ENCODE assay signal across 35 cellular contexts in the genomic region with DNA sequence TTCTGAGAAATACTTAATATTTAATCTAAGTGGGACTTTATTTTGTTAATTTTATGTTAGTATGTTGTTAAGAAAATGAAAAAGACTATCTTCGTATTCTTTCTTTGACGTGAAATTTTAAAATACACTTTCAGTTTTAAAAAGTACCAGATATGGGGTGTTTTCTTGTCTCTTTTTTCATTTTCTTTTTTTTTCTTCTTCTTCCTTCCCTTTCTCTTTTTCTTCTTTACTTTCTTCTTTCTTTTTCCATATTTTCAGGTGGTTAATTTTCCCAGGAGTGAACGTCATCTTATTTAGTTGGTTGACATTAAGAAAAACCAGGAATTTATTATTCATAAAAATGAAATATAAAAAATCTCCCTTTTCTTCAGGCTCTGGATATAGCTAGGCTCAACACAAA.
"Had no signal": no experiment of that assay in that cellular context is flagged by ENCODE, and none has a peak within 500 bp of the region (broad histone marks: within the 10 kb centered on the region; RNA-seq: fewer than 3 reads in every experiment).

No MANE protein-coding gene starts in this region.

- H3K4me1 ChIP-seq: ascending aorta, breast epithelium had no signal

- H3K9me3 ChIP-seq: ascending aorta, breast epithelium had no signal

- H3K4me3 ChIP-seq: ascending aorta, breast epithelium had no signal

- H3K27ac Mint-ChIP-seq: activated B cell treated with CpG ODN at 0.5 μM for 24 hours; activated CD4-positive, alpha-beta memory T cell treated with anti-CD3 and anti-CD28 coated beads, Interleukin-2, amount 10 ng/mL, durations not matched to agents 7 days and 5 days; activated CD4-positive, alpha-beta T cell treated with anti-CD3 and anti-CD28 coated beads for 36 hours; activated CD4-positive, alpha-beta T cell treated with anti-CD3 and anti-CD28 coated beads, Interleukin-2, amount 10 ng/mL, durations not matched to agents 7 days and 5 days; activated CD8-positive, alpha-beta memory T cell treated with anti-CD3 and anti-CD28 coated beads, Interleukin-2, amount 10 ng/mL, durations not matched to agents 7 days and 5 days; activated CD8-positive, alpha-beta T cell treated with anti-CD3 and anti-CD28 coated beads, Interleukin-2, amount 10 ng/mL, durations not matched to agents 7 days and 5 days; activated naive CD4-positive, alpha-beta T cell treated with anti-CD3 and anti-CD28 coated beads for 36 hours; activated naive CD4-positive, alpha-beta T cell treated with anti-CD3 and anti-CD28 coated beads, Interleukin-2, amount 50 U/mL, for 72 hours; activated naive CD8-positive, alpha-beta T cell treated with anti-CD3 and anti-CD28 coated beads for 36 hours; activated T-cell treated with anti-CD3 and anti-CD28 coated beads, Interleukin-2, amount 50 U/mL, for 24 hours; activated T-helper 1 cell treated with anti-CD3 and anti-CD28 coated beads, Interleukin-12 subunit alpha, Interleukin-12 subunit beta, Interleukin-2, Interleukin-4 antibody, amounts not matched to agents 30 ng/mL and 10 ng/mL and 1 ng/mL, durations not matched to agents 14 hours and 24 hours and 36 hours; activated T-helper 17 cell treated with anti-CD3 and anti-CD28 coated beads, Interleukin-2, amount 50 U/mL, for 72 hours; T-helper 1 cell treated with Interleukin-12 subunit alpha and Interleukin-12 subunit beta and Interleukin-4 antibody, amounts not matched to agents 30 μg/mL and 1 μg/mL, for 36 hours; T-helper 2 cell treated with Interferon-gamma antibody and Interleukin-4, amounts not matched to agents 5 μg/mL and 100 μg/mL, for 36 hours had no signal

- H3K36me3 ChIP-seq: ascending aorta, brain microvascular endothelial cell, breast epithelium had no signal

- H3K4me1 Mint-ChIP-seq: activated B cell treated with CpG ODN at 0.5 μM for 24 hours; activated CD4-positive, alpha-beta memory T cell treated with anti-CD3 and anti-CD28 coated beads, Interleukin-2, amount 10 ng/mL, durations not matched to agents 7 days and 5 days; activated CD4-positive, alpha-beta T cell treated with anti-CD3 and anti-CD28 coated beads for 36 hours; activated CD4-positive, alpha-beta T cell treated with anti-CD3 and anti-CD28 coated beads, Interleukin-2, amount 10 ng/mL, durations not matched to agents 7 days and 5 days; activated CD8-positive, alpha-beta memory T cell treated with anti-CD3 and anti-CD28 coated beads, Interleukin-2, amount 10 ng/mL, durations not matched to agents 7 days and 5 days; activated naive CD8-positive, alpha-beta T cell treated with anti-CD3 and anti-CD28 coated beads for 36 hours; activated T-helper 17 cell treated with anti-CD3 and anti-CD28 coated beads, Interleukin-2, amount 50 U/mL, for 72 hours had no signal

- H3K9me3 Mint-ChIP-seq: activated CD4-positive, alpha-beta memory T cell treated with anti-CD3 and anti-CD28 coated beads, Interleukin-2, amount 10 ng/mL, durations not matched to agents 7 days and 5 days; activated T-helper 1 cell treated with anti-CD3 and anti-CD28 coated beads, Interleukin-12 subunit alpha, Interleukin-12 subunit beta, Interleukin-2, Interleukin-4 antibody, amounts not matched to agents 30 ng/mL and 10 ng/mL and 1 ng/mL, durations not matched to agents 14 hours and 24 hours and 36 hours; T-helper 1 cell treated with Interleukin-12 subunit alpha and Interleukin-12 subunit beta and Interleukin-4 antibody, amounts not matched to agents 30 μg/mL and 1 μg/mL, for 36 hours had no signal

- H3K36me3 Mint-ChIP-seq: activated CD8-positive, alpha-beta memory T cell treated with anti-CD3 and anti-CD28 coated beads, Interleukin-2, amount 10 ng/mL, durations not matched to agents 7 days and 5 days; activated naive CD4-positive, alpha-beta T cell treated with anti-CD3 and anti-CD28 coated beads, Interleukin-2, amount 50 U/mL, for 72 hours; activated naive CD8-positive, alpha-beta T cell treated with anti-CD3 and anti-CD28 coated beads for 36 hours had no signal

- H3K27me3 Mint-ChIP-seq: activated B cell treated with CpG ODN at 0.5 μM for 24 hours; activated CD4-positive, alpha-beta memory T cell treated with anti-CD3 and anti-CD28 coated beads, Interleukin-2, amount 10 ng/mL, durations not matched to agents 7 days and 5 days; activated CD4-positive, alpha-beta T cell treated with anti-CD3 and anti-CD28 coated beads for 36 hours; activated CD4-positive, alpha-beta T cell treated with anti-CD3 and anti-CD28 coated beads, Interleukin-2, amount 10 ng/mL, durations not matched to agents 7 days and 5 days; activated CD8-positive, alpha-beta memory T cell treated with anti-CD3 and anti-CD28 coated beads, Interleukin-2, amount 10 ng/mL, durations not matched to agents 7 days and 5 days; activated naive CD8-positive, alpha-beta T cell treated with anti-CD3 and anti-CD28 coated beads for 36 hours; activated T-cell treated with anti-CD3 and anti-CD28 coated beads, Interleukin-2, amount 50 U/mL, for 24 hours; activated T-helper 17 cell treated with anti-CD3 and anti-CD28 coated beads, Interleukin-2, amount 50 U/mL, for 72 hours had no signal

- ATAC-seq: activated CD4-positive, alpha-beta T cell treated with anti-CD3 and anti-CD28 coated beads for 36 hours; activated CD8-positive, alpha-beta memory T cell treated with anti-CD3 and anti-CD28 coated beads, Interleukin-2, amount 10 ng/mL, durations not matched to agents 7 days and 5 days; activated CD8-positive, alpha-beta T cell treated with anti-CD3 and anti-CD28 coated beads, Interleukin-2, amount 10 ng/mL, durations not matched to agents 7 days and 5 days; activated naive CD4-positive, alpha-beta T cell treated with anti-CD3 and anti-CD28 coated beads, Interleukin-2, amount 50 U/mL, for 72 hours; activated T-helper 17 cell treated with anti-CD3 and anti-CD28 coated beads, Interleukin-2, amount 50 U/mL, for 72 hours had no signal

- H3K27ac ChIP-seq: ascending aorta, brain microvascular endothelial cell, breast epithelium, VCaP had no signal

- H3K27me3 ChIP-seq: ascending aorta, brain microvascular endothelial cell, breast epithelium had no signal

- DNase-seq: activated B cell treated with CpG ODN at 0.5 μM for 24 hours; activated CD4-positive, alpha-beta memory T cell treated with anti-CD3 and anti-CD28 coated beads, Interleukin-2, amount 10 ng/mL, durations not matched to agents 7 days and 5 days; activated CD4-positive, alpha-beta T cell treated with anti-CD3 and anti-CD28 coated beads for 1 hour; activated CD4-positive, alpha-beta T cell treated with anti-CD3 and anti-CD28 coated beads for 36 hours; activated CD4-positive, alpha-beta T cell treated with anti-CD3 and anti-CD28 coated beads for 48 hours; activated CD4-positive, alpha-beta T cell treated with anti-CD3 and anti-CD28 coated beads, Interleukin-2, amount 10 ng/mL, durations not matched to agents 7 days and 5 days; activated CD4-positive, alpha-beta T cell treated with anti-CD3 and anti-CD28 coated beads, Interleukin-2, amount 50 U/mL, for 48 hours; activated CD8-positive, alpha-beta memory T cell treated with anti-CD3 and anti-CD28 coated beads for 24 hours; activated CD8-positive, alpha-beta memory T cell treated with anti-CD3 and anti-CD28 coated beads, Interleukin-2, amount 10 ng/mL, durations not matched to agents 7 days and 5 days; activated CD8-positive, alpha-beta memory T cell treated with anti-CD3 and anti-CD28 coated beads, Interleukin-2, amount 50 U/mL, for 48 hours; activated CD8-positive, alpha-beta T cell treated with anti-CD3 and anti-CD28 coated beads, Interleukin-2, amount 10 ng/mL, durations not matched to agents 7 days and 5 days; activated effector memory CD4-positive, alpha-beta T cell treated with anti-CD3 and anti-CD28 coated beads, Interleukin-2, amount 50 U/mL, for 16 hours; activated gamma-delta T cell treated with Interleukin-2 at 50 U/mL for 16 hours; activated naive CD4-positive, alpha-beta T cell; activated naive CD4-positive, alpha-beta T cell treated with anti-CD3 and anti-CD28 coated beads for 36 hours; activated naive CD4-positive, alpha-beta T cell treated with anti-CD3 and anti-CD28 coated beads, Interleukin-2, amount 50 U/mL, for 16 hours; activated naive CD8-positive, alpha-beta T cell treated with anti-CD3 and anti-CD28 coated beads for 36 hours; activated T-cell treated with anti-CD3 and anti-CD28 coated beads, Interleukin-2, amount 50 U/mL, for 24 hours; activated T-cell treated with anti-CD3 and anti-CD28 coated beads, Interleukin-2, amount 50 U/mL, for 48 hours; amygdala; anterior cingulate cortex; brain microvascular endothelial cell; central memory CD4-positive, alpha-beta T cell; T-helper 1 cell; T-helper 2 cell; T-helper 9 cell had no signal

- FAIRE-seq: TTC549 had no signal

- H3K4me3 Mint-ChIP-seq: activated B cell treated with CpG ODN at 0.5 μM for 24 hours; activated CD4-positive, alpha-beta memory T cell treated with anti-CD3 and anti-CD28 coated beads, Interleukin-2, amount 10 ng/mL, durations not matched to agents 7 days and 5 days; activated CD4-positive, alpha-beta T cell treated with anti-CD3 and anti-CD28 coated beads for 36 hours; activated CD4-positive, alpha-beta T cell treated with anti-CD3 and anti-CD28 coated beads, Interleukin-2, amount 10 ng/mL, durations not matched to agents 7 days and 5 days; activated CD8-positive, alpha-beta memory T cell treated with anti-CD3 and anti-CD28 coated beads, Interleukin-2, amount 10 ng/mL, durations not matched to agents 7 days and 5 days; activated CD8-positive, alpha-beta T cell treated with anti-CD3 and anti-CD28 coated beads, Interleukin-2, amount 10 ng/mL, durations not matched to agents 7 days and 5 days; activated naive CD4-positive, alpha-beta T cell treated with anti-CD3 and anti-CD28 coated beads for 36 hours; activated naive CD8-positive, alpha-beta T cell treated with anti-CD3 and anti-CD28 coated beads for 36 hours; activated T-cell treated with anti-CD3 and anti-CD28 coated beads, Interleukin-2, amount 50 U/mL, for 24 hours; activated T-helper 1 cell treated with anti-CD3 and anti-CD28 coated beads, Interleukin-12 subunit alpha, Interleukin-12 subunit beta, Interleukin-2, Interleukin-4 antibody, amounts not matched to agents 30 ng/mL and 10 ng/mL and 1 ng/mL, durations not matched to agents 14 hours and 24 hours and 36 hours; activated T-helper 17 cell treated with anti-CD3 and anti-CD28 coated beads, Interleukin-2, amount 50 U/mL, for 72 hours; T-helper 1 cell treated with Interleukin-12 subunit alpha and Interleukin-12 subunit beta and Interleukin-4 antibody, amounts not matched to agents 30 μg/mL and 1 μg/mL, for 36 hours; T-helper 2 cell treated with Interferon-gamma antibody and Interleukin-4, amounts not matched to agents 5 μg/mL and 100 μg/mL, for 36 hours had no signal
